In genomic region chr10:50421026-50421719, GRCh38 we compare ENCODE assay signal across 1 cellular context.
TF ChIP-seq lines count a peak whose summit lies in the region.

No MANE protein-coding gene starts in this region.

TF ChIP-seq in SK-N-SH treated with all-trans-retinoic acid at 6 μM for 48 hours, 23 proteins besides CTCF, POLR2A, EP300 and RAD21 (continued from another document):
- TF ChIP-seq PATZ1 (CRISPR knock-in tag; IDR thresholded peaks at IDR 0.05; ENCODE audit: borderline replicate concordance) (no peak), BACH2 (CRISPR knock-in tag; IDR thresholded peaks at IDR 0.05; ENCODE audit: borderline replicate concordance) (no peak), ARNTL (CRISPR knock-in tag; IDR thresholded peaks at IDR 0.05; ENCODE audit: borderline replicate concordance, low read depth) (no peak), TCF4 (CRISPR knock-in tag; IDR thresholded peaks at IDR 0.05; ENCODE audit: borderline replicate concordance) (no peak), CSDC2 (CRISPR knock-in tag; IDR thresholded peaks at IDR 0.05) (no peak), ZFP3 (CRISPR knock-in tag; IDR thresholded peaks at IDR 0.05) (no peak)
- TF ChIP-seq, protein P1, sequence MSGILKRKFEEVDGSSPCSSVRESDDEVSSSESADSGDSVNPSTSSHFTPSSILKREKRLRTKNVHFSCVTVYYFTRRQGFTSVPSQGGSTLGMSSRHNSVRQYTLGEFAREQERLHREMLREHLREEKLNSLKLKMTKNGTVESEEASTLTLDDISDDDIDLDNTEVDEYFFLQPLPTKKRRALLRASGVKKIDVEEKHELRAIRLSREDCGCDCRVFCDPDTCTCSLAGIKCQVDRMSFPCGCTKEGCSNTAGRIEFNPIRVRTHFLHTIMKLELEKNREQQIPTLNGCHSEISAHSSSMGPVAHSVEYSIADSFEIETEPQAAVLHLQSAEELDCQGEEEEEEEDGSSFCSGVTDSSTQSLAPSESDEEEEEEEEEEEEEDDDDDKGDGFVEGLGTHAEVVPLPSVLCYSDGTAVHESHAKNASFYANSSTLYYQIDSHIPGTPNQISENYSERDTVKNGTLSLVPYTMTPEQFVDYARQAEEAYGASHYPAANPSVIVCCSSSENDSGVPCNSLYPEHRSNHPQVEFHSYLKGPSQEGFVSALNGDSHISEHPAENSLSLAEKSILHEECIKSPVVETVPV (CRISPR knock-in tag; IDR thresholded peaks at IDR 0.05), result no peak
TF ChIP-seq in SK-N-SH treated with all-trans-retinoic acid at 6 μM for 48 hours: peak in this region for 0.
